1 cellular context compared by ENCODE assay signal in genomic region chr16:1474796-1475551, GRCh38.
A peak's percentile ranks its signal among the peaks of the same experiment; 100 is the strongest.
TF ChIP-seq lines count a peak whose summit lies in the region.

Gene CLCN7, minus strand, starts transcription at chr16:1475028. Its CDS starts 54 bp downstream, at chr16:1474974.

TF ChIP-seq in SK-N-SH, 30 proteins besides CTCF, POLR2A, EP300 and RAD21 (continued from another document):
- TF ChIP-seq MAX (IDR thresholded peaks at IDR 0.05; ENCODE audit: low read depth): peak; percentile 95
